In genomic region chr18:52963481-52963880, GRCh38 we compare ENCODE assay signal across 37 cellular contexts.
"Had no signal": no experiment of that assay in that cellular context is flagged by ENCODE, and none has a peak within 500 bp of the region (broad histone marks: within the 10 kb centered on the region; RNA-seq: fewer than 3 reads in every experiment).

No MANE protein-coding gene starts in this region.

- H3K4me1 ChIP-seq: ascending aorta, breast epithelium had no signal

- H3K27ac ChIP-seq: ascending aorta, breast epithelium, cardiac muscle cell, coronary artery, dorsolateral prefrontal cortex, WERI-Rb-1 had no signal

- H3K36me3 ChIP-seq: ascending aorta, breast epithelium, cardiac muscle cell, WERI-Rb-1 had no signal

- H3K27ac Mint-ChIP-seq: activated CD4-positive, alpha-beta memory T cell treated with anti-CD3 and anti-CD28 coated beads for 36 hours; activated CD4-positive, alpha-beta T cell treated with anti-CD3 and anti-CD28 coated beads for 36 hours; activated CD4-positive, alpha-beta T cell treated with anti-CD3 and anti-CD28 coated beads, Interleukin-2, amount 10 ng/mL, durations not matched to agents 24 days and 14 days; activated CD8-positive, alpha-beta memory T cell treated with anti-CD3 and anti-CD28 coated beads, Interleukin-2, amount 10 ng/mL, durations not matched to agents 7 days and 5 days; activated CD8-positive, alpha-beta T cell treated with anti-CD3 and anti-CD28 coated beads, Interleukin-2, amount 10 ng/mL, durations not matched to agents 7 days and 5 days; activated naive CD4-positive, alpha-beta T cell treated with anti-CD3 and anti-CD28 coated beads, Interleukin-2, amount 10 ng/mL, durations not matched to agents 7 days and 5 days; activated naive CD4-positive, alpha-beta T cell treated with anti-CD3 and anti-CD28 coated beads, Interleukin-2, amount 50 U/mL, for 72 hours; activated naive CD8-positive, alpha-beta T cell treated with anti-CD3 and anti-CD28 coated beads, Interleukin-2, amount 10 ng/mL, durations not matched to agents 7 days and 5 days; activated T-helper 1 cell treated with anti-CD3 and anti-CD28 coated beads, Interleukin-12 subunit alpha, Interleukin-12 subunit beta, Interleukin-2, Interleukin-4 antibody, amounts not matched to agents 30 ng/mL and 10 ng/mL and 1 ng/mL, durations not matched to agents 14 hours and 24 hours and 36 hours; activated T-helper 2 cell treated with anti-CD3 and anti-CD28 coated beads, Interferon-gamma antibody, Interleukin-2, Interleukin-4, amounts not matched to agents 10 μg/mL and 5 μg/mL and 100 μg/mL, durations not matched to agents 14 hours and 24 hours and 36 hours; brain; dendritic cell treated with granulocyte-macrophage colony-stimulating factor and Interleukin-4, amounts not matched to agents 40 ng/mL and 50 ng/mL, for 4 days; endodermal cell; T-helper 17 cell; T-helper 2 cell treated with Interferon-gamma antibody and Interleukin-4, amounts not matched to agents 5 μg/mL and 100 μg/mL, for 36 hours had no signal

- H3K27me3 ChIP-seq: ascending aorta, breast epithelium, cardiac muscle cell, dorsolateral prefrontal cortex had no signal

- H3K4me3 ChIP-seq: ascending aorta, breast epithelium, cardiac muscle cell, coronary artery, dorsolateral prefrontal cortex had no signal

- ATAC-seq: activated CD4-positive, alpha-beta T cell treated with anti-CD3 and anti-CD28 coated beads for 36 hours; activated CD8-positive, alpha-beta memory T cell treated with anti-CD3 and anti-CD28 coated beads, Interleukin-2, amount 10 ng/mL, durations not matched to agents 7 days and 5 days; activated CD8-positive, alpha-beta T cell treated with anti-CD3 and anti-CD28 coated beads, Interleukin-2, amount 10 ng/mL, durations not matched to agents 7 days and 5 days; activated naive CD4-positive, alpha-beta T cell treated with anti-CD3 and anti-CD28 coated beads, Interleukin-2, amount 50 U/mL, for 72 hours; esophagus mucosa; T-helper 17 cell had no signal

- H3K9me3 ChIP-seq: ascending aorta had no signal

- H3K4me3 Mint-ChIP-seq: activated CD4-positive, alpha-beta memory T cell treated with anti-CD3 and anti-CD28 coated beads for 36 hours; activated CD4-positive, alpha-beta T cell treated with anti-CD3 and anti-CD28 coated beads for 36 hours; activated CD4-positive, alpha-beta T cell treated with anti-CD3 and anti-CD28 coated beads, Interleukin-2, amount 10 ng/mL, durations not matched to agents 24 days and 14 days; activated CD8-positive, alpha-beta memory T cell treated with anti-CD3 and anti-CD28 coated beads, Interleukin-2, amount 10 ng/mL, durations not matched to agents 7 days and 5 days; activated CD8-positive, alpha-beta T cell treated with anti-CD3 and anti-CD28 coated beads, Interleukin-2, amount 10 ng/mL, durations not matched to agents 7 days and 5 days; activated naive CD4-positive, alpha-beta T cell treated with anti-CD3 and anti-CD28 coated beads, Interleukin-2, amount 10 ng/mL, durations not matched to agents 7 days and 5 days; activated naive CD8-positive, alpha-beta T cell treated with anti-CD3 and anti-CD28 coated beads, Interleukin-2, amount 10 ng/mL, durations not matched to agents 7 days and 5 days; activated T-helper 1 cell treated with anti-CD3 and anti-CD28 coated beads, Interleukin-12 subunit alpha, Interleukin-12 subunit beta, Interleukin-2, Interleukin-4 antibody, amounts not matched to agents 30 ng/mL and 10 ng/mL and 1 ng/mL, durations not matched to agents 14 hours and 24 hours and 36 hours; brain; dendritic cell treated with granulocyte-macrophage colony-stimulating factor and Interleukin-4, amounts not matched to agents 40 ng/mL and 50 ng/mL, for 4 days; endodermal cell; T-helper 17 cell; T-helper 2 cell treated with Interferon-gamma antibody and Interleukin-4, amounts not matched to agents 5 μg/mL and 100 μg/mL, for 36 hours had no signal

- H3K4me1 Mint-ChIP-seq: activated CD4-positive, alpha-beta T cell treated with anti-CD3 and anti-CD28 coated beads for 36 hours; activated CD4-positive, alpha-beta T cell treated with anti-CD3 and anti-CD28 coated beads, Interleukin-2, amount 10 ng/mL, durations not matched to agents 24 days and 14 days; activated CD8-positive, alpha-beta memory T cell treated with anti-CD3 and anti-CD28 coated beads, Interleukin-2, amount 10 ng/mL, durations not matched to agents 7 days and 5 days; activated naive CD4-positive, alpha-beta T cell treated with anti-CD3 and anti-CD28 coated beads, Interleukin-2, amount 10 ng/mL, durations not matched to agents 7 days and 5 days; activated naive CD8-positive, alpha-beta T cell treated with anti-CD3 and anti-CD28 coated beads, Interleukin-2, amount 10 ng/mL, durations not matched to agents 7 days and 5 days; brain; T-helper 17 cell had no signal

- FAIRE-seq: frontal cortex had no signal

- DNase-seq: activated CD4-positive, alpha-beta memory T cell treated with anti-CD3 and anti-CD28 coated beads for 36 hours; activated CD4-positive, alpha-beta T cell treated with anti-CD3 and anti-CD28 coated beads for 36 hours; activated CD4-positive, alpha-beta T cell treated with anti-CD3 and anti-CD28 coated beads, Interleukin-2, amount 10 ng/mL, durations not matched to agents 24 days and 14 days; activated CD4-positive, CD25-positive, alpha-beta regulatory T cell; activated CD4-positive, CD25-positive, alpha-beta regulatory T cell treated with anti-CD3 and anti-CD28 coated beads, Interleukin-2, amount 50 U/mL, for 72 hours; activated CD8-positive, alpha-beta memory T cell treated with anti-CD3 and anti-CD28 coated beads, Interleukin-2, amount 10 ng/mL, durations not matched to agents 7 days and 5 days; activated CD8-positive, alpha-beta memory T cell treated with anti-CD3 and anti-CD28 coated beads, Interleukin-2, amount 50 U/mL, for 4 hours; activated CD8-positive, alpha-beta T cell treated with anti-CD3 and anti-CD28 coated beads, Interleukin-2, amount 10 ng/mL, durations not matched to agents 7 days and 5 days; activated gamma-delta T cell; activated naive CD4-positive, alpha-beta T cell; activated naive CD4-positive, alpha-beta T cell treated with anti-CD3 and anti-CD28 coated beads, Interleukin-2, amount 10 ng/mL, durations not matched to agents 7 days and 5 days; activated naive CD8-positive, alpha-beta T cell treated with anti-CD3 and anti-CD28 coated beads, Interleukin-2, amount 10 ng/mL, durations not matched to agents 7 days and 5 days; activated T-cell treated with anti-CD3 and anti-CD28 coated beads, Interleukin-2, amount 50 U/mL, for 1 hour; activated T-cell treated with anti-CD3 and anti-CD28 coated beads, Interleukin-2, amount 50 U/mL, for 48 hours; central memory CD4-positive, alpha-beta T cell; cerebellar nuclear complex; dorsolateral prefrontal cortex; effector memory CD4-positive, alpha-beta T cell; endodermal cell; foreskin fibroblast; head of caudate nucleus; T-helper 1 cell; T-helper 17 cell; T1000; WERI-Rb-1 had no signal

- H3K27me3 Mint-ChIP-seq: activated CD4-positive, alpha-beta memory T cell treated with anti-CD3 and anti-CD28 coated beads for 36 hours; activated CD4-positive, alpha-beta T cell treated with anti-CD3 and anti-CD28 coated beads for 36 hours; activated CD4-positive, alpha-beta T cell treated with anti-CD3 and anti-CD28 coated beads, Interleukin-2, amount 10 ng/mL, durations not matched to agents 24 days and 14 days; activated CD8-positive, alpha-beta memory T cell treated with anti-CD3 and anti-CD28 coated beads, Interleukin-2, amount 10 ng/mL, durations not matched to agents 7 days and 5 days; activated naive CD4-positive, alpha-beta T cell treated with anti-CD3 and anti-CD28 coated beads, Interleukin-2, amount 10 ng/mL, durations not matched to agents 7 days and 5 days; activated naive CD8-positive, alpha-beta T cell treated with anti-CD3 and anti-CD28 coated beads, Interleukin-2, amount 10 ng/mL, durations not matched to agents 7 days and 5 days; brain; dendritic cell treated with granulocyte-macrophage colony-stimulating factor and Interleukin-4, amounts not matched to agents 40 ng/mL and 50 ng/mL, for 4 days; T-helper 17 cell had no signal

- H3K9me3 Mint-ChIP-seq: activated T-helper 1 cell treated with anti-CD3 and anti-CD28 coated beads, Interleukin-12 subunit alpha, Interleukin-12 subunit beta, Interleukin-2, Interleukin-4 antibody, amounts not matched to agents 30 ng/mL and 10 ng/mL and 1 ng/mL, durations not matched to agents 14 hours and 24 hours and 36 hours had no signal
